1 cellular context compared by ENCODE assay signal in the genomic region with DNA sequence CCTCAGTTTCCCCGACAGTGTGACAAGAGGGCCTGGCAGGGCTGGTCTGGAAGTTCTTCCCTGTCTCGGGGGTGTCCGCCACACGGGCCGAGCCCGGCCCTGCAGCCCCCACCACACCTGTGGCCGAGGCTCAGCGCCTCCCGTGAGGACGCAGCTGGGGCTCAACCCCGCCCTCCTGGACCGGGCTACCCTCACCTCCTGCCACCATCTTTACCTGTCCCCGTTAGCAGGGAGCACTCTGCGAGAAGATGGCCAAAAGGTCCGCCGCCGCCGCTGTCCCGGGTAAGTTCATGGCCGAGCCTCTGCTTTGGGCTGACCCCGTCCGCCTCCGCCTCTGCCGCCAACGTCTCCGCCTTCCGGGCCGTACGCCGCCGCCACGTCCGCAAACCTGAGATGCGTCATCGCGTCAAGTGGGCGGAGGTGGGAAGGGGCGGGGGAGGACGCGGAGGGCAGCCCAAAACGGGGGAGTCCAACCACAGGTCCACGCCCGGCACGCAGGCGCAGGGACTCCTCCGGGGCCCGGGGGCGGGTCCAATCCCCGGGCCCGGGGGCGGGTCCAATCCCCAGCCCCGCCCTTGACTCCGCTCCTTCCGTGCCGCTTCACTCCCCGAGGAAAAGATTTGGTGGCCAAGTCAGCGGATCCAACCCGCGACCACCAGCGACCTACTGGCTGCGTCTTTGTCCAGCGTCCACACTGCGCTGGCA.
A peak's percentile ranks its signal among the peaks of the same experiment; 100 is the strongest.
TF ChIP-seq lines count a peak whose summit lies in the region.

A gene (minus strand): TSS at position 351 of the 705 bp plus-strand sequence. CDS start 4,295 bp downstream, outside the sequence.

TF ChIP-seq in HEK293, 187 proteins besides CTCF, POLR2A, EP300 and RAD21 (continued from another document and continues in another):
- TF ChIP-seq, protein P1, sequence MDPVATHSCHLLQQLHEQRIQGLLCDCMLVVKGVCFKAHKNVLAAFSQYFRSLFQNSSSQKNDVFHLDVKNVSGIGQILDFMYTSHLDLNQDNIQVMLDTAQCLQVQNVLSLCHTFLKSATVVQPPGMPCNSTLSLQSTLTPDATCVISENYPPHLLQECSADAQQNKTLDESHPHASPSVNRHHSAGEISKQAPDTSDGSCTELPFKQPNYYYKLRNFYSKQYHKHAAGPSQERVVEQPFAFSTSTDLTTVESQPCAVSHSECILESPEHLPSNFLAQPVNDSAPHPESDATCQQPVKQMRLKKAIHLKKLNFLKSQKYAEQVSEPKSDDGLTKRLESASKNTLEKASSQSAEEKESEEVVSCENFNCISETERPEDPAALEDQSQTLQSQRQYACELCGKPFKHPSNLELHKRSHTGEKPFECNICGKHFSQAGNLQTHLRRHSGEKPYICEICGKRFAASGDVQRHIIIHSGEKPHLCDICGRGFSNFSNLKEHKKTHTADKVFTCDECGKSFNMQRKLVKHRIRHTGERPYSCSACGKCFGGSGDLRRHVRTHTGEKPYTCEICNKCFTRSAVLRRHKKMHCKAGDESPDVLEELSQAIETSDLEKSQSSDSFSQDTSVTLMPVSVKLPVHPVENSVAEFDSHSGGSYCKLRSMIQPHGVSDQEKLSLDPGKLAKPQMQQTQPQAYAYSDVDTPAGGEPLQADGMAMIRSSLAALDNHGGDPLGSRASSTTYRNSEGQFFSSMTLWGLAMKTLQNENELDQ (tag by site-specific recombination; IDR thresholded peaks at IDR 0.05; ENCODE audit: low read depth), result no peak
- TF ChIP-seq, protein P2, sequence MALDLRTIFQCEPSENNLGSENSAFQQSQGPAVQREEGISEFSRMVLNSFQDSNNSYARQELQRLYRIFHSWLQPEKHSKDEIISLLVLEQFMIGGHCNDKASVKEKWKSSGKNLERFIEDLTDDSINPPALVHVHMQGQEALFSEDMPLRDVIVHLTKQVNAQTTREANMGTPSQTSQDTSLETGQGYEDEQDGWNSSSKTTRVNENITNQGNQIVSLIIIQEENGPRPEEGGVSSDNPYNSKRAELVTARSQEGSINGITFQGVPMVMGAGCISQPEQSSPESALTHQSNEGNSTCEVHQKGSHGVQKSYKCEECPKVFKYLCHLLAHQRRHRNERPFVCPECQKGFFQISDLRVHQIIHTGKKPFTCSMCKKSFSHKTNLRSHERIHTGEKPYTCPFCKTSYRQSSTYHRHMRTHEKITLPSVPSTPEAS (tag by site-specific recombination; IDR thresholded peaks at IDR 0.05), result no peak; the same call in 1 of the 2 replicates
- TF ChIP-seq ZXDB (tag by site-specific recombination; IDR thresholded peaks at IDR 0.05) (peak; percentile 70), ZBTB8A (tag by site-specific recombination; IDR thresholded peaks at IDR 0.05) (peak; percentile 72), ZNF112 (tag by site-specific recombination; IDR thresholded peaks at IDR 0.05) (no peak), ZNF585B (tag by site-specific recombination; IDR thresholded peaks at IDR 0.05) (no peak), ZBTB1 (tag by site-specific recombination; IDR thresholded peaks at IDR 0.05) (0 out of 2 replicates have a peak, but pooled peaks have one; percentile 59), ZNF37A (tag by site-specific recombination; IDR thresholded peaks at IDR 0.05) (no peak), KLF8 (tag by site-specific recombination; IDR thresholded peaks at IDR 0.05) (peak; percentile 97), ZNF184 (tag by site-specific recombination; IDR thresholded peaks at IDR 0.05) (no peak), ZNF560 (tag by site-specific recombination; IDR thresholded peaks at IDR 0.05; ENCODE audit: borderline replicate concordance) (0 out of 2 replicates have a peak, but pooled peaks have one; percentile 5), ZNF529 (tag by site-specific recombination; IDR thresholded peaks at IDR 0.05; ENCODE audit: insufficient replicate concordance) (no peak), ZNF777 (tag by site-specific recombination; IDR thresholded peaks at IDR 0.05; ENCODE audit: borderline replicate concordance) (no peak), ZFP3 (tag by site-specific recombination; IDR thresholded peaks at IDR 0.05; ENCODE audit: low read depth) (no peak), ZNF48 (tag by site-specific recombination; IDR thresholded peaks at IDR 0.05) (no peak), ZNF391 (tag by site-specific recombination; IDR thresholded peaks at IDR 0.05; ENCODE audit: borderline replicate concordance, low read depth) (peak; percentile 61; the same call in 1 of the 2 replicates), ZNF768 (tag by site-specific recombination; IDR thresholded peaks at IDR 0.05) (no peak), ZNF530 (tag by site-specific recombination; IDR thresholded peaks at IDR 0.05; ENCODE audit: low read depth) (no peak), MEIS1 (CRISPR knock-in tag; IDR thresholded peaks at IDR 0.05; ENCODE audit: borderline replicate concordance) (no peak), ZNF138 (tag by site-specific recombination; IDR thresholded peaks at IDR 0.05; ENCODE audit: borderline replicate concordance) (no peak), WT1 (tag by site-specific recombination; IDR thresholded peaks at IDR 0.05) (peak; percentile 49; the same call in 1 of the 2 replicates), ZNF707 (tag by site-specific recombination; IDR thresholded peaks at IDR 0.05) (no peak)
- TF ChIP-seq, protein P3, sequence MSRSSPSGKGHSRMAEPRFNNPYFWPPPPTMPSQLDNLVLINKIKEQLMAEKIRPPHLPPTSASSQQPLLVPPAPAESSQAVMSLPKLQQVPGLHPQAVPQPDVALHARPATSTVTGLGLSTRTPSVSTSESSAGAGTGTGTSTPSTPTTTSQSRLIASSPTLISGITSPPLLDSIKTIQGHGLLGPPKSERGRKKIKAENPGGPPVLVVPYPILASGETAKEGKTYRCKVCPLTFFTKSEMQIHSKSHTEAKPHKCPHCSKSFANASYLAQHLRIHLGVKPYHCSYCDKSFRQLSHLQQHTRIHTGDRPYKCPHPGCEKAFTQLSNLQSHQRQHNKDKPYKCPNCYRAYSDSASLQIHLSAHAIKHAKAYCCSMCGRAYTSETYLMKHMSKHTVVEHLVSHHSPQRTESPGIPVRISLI (tag by site-specific recombination; IDR thresholded peaks at IDR 0.05), result no peak
- TF ChIP-seq, protein P4, sequence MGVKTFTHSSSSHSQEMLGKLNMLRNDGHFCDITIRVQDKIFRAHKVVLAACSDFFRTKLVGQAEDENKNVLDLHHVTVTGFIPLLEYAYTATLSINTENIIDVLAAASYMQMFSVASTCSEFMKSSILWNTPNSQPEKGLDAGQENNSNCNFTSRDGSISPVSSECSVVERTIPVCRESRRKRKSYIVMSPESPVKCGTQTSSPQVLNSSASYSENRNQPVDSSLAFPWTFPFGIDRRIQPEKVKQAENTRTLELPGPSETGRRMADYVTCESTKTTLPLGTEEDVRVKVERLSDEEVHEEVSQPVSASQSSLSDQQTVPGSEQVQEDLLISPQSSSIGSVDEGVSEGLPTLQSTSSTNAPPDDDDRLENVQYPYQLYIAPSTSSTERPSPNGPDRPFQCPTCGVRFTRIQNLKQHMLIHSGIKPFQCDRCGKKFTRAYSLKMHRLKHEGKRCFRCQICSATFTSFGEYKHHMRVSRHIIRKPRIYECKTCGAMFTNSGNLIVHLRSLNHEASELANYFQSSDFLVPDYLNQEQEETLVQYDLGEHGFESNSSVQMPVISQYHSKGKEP (tag by site-specific recombination; IDR thresholded peaks at IDR 0.05), result no peak
- TF ChIP-seq, protein P5, sequence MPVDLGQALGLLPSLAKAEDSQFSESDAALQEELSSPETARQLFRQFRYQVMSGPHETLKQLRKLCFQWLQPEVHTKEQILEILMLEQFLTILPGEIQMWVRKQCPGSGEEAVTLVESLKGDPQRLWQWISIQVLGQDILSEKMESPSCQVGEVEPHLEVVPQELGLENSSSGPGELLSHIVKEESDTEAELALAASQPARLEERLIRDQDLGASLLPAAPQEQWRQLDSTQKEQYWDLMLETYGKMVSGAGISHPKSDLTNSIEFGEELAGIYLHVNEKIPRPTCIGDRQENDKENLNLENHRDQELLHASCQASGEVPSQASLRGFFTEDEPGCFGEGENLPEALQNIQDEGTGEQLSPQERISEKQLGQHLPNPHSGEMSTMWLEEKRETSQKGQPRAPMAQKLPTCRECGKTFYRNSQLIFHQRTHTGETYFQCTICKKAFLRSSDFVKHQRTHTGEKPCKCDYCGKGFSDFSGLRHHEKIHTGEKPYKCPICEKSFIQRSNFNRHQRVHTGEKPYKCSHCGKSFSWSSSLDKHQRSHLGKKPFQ (tag by site-specific recombination; IDR thresholded peaks at IDR 0.05), result no peak
- TF ChIP-seq, protein P6, sequence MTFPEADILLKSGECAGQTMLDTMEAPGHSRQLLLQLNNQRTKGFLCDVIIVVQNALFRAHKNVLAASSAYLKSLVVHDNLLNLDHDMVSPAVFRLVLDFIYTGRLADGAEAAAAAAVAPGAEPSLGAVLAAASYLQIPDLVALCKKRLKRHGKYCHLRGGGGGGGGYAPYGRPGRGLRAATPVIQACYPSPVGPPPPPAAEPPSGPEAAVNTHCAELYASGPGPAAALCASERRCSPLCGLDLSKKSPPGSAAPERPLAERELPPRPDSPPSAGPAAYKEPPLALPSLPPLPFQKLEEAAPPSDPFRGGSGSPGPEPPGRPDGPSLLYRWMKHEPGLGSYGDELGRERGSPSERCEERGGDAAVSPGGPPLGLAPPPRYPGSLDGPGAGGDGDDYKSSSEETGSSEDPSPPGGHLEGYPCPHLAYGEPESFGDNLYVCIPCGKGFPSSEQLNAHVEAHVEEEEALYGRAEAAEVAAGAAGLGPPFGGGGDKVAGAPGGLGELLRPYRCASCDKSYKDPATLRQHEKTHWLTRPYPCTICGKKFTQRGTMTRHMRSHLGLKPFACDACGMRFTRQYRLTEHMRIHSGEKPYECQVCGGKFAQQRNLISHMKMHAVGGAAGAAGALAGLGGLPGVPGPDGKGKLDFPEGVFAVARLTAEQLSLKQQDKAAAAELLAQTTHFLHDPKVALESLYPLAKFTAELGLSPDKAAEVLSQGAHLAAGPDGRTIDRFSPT (tag by site-specific recombination; IDR thresholded peaks at IDR 0.05), result no peak
- TF ChIP-seq, protein P7, sequence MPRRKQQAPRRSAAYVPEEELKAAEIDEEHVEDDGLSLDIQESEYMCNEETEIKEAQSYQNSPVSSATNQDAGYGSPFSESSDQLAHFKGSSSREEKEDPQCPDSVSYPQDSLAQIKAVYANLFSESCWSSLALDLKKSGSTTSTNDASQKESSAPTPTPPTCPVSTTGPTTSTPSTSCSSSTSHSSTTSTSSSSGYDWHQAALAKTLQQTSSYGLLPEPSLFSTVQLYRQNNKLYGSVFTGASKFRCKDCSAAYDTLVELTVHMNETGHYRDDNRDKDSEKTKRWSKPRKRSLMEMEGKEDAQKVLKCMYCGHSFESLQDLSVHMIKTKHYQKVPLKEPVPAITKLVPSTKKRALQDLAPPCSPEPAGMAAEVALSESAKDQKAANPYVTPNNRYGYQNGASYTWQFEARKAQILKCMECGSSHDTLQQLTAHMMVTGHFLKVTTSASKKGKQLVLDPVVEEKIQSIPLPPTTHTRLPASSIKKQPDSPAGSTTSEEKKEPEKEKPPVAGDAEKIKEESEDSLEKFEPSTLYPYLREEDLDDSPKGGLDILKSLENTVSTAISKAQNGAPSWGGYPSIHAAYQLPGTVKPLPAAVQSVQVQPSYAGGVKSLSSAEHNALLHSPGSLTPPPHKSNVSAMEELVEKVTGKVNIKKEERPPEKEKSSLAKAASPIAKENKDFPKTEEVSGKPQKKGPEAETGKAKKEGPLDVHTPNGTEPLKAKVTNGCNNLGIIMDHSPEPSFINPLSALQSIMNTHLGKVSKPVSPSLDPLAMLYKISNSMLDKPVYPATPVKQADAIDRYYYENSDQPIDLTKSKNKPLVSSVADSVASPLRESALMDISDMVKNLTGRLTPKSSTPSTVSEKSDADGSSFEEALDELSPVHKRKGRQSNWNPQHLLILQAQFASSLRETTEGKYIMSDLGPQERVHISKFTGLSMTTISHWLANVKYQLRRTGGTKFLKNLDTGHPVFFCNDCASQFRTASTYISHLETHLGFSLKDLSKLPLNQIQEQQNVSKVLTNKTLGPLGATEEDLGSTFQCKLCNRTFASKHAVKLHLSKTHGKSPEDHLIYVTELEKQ (tag by site-specific recombination; IDR thresholded peaks at IDR 0.05; ENCODE audit: borderline replicate concordance), result no peak
- TF ChIP-seq, protein P8, sequence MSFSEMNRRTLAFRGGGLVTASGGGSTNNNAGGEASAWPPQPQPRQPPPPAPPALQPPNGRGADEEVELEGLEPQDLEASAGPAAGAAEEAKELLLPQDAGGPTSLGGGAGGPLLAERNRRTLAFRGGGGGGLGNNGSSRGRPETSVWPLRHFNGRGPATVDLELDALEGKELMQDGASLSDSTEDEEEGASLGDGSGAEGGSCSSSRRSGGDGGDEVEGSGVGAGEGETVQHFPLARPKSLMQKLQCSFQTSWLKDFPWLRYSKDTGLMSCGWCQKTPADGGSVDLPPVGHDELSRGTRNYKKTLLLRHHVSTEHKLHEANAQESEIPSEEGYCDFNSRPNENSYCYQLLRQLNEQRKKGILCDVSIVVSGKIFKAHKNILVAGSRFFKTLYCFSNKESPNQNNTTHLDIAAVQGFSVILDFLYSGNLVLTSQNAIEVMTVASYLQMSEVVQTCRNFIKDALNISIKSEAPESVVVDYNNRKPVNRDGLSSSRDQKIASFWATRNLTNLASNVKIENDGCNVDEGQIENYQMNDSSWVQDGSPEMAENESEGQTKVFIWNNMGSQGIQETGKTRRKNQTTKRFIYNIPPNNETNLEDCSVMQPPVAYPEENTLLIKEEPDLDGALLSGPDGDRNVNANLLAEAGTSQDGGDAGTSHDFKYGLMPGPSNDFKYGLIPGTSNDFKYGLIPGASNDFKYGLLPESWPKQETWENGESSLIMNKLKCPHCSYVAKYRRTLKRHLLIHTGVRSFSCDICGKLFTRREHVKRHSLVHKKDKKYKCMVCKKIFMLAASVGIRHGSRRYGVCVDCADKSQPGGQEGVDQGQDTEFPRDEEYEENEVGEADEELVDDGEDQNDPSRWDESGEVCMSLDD (tag by site-specific recombination; IDR thresholded peaks at IDR 0.05), result peak; percentile 24; the same call in 1 of the 2 replicates
- TF ChIP-seq, protein P9, sequence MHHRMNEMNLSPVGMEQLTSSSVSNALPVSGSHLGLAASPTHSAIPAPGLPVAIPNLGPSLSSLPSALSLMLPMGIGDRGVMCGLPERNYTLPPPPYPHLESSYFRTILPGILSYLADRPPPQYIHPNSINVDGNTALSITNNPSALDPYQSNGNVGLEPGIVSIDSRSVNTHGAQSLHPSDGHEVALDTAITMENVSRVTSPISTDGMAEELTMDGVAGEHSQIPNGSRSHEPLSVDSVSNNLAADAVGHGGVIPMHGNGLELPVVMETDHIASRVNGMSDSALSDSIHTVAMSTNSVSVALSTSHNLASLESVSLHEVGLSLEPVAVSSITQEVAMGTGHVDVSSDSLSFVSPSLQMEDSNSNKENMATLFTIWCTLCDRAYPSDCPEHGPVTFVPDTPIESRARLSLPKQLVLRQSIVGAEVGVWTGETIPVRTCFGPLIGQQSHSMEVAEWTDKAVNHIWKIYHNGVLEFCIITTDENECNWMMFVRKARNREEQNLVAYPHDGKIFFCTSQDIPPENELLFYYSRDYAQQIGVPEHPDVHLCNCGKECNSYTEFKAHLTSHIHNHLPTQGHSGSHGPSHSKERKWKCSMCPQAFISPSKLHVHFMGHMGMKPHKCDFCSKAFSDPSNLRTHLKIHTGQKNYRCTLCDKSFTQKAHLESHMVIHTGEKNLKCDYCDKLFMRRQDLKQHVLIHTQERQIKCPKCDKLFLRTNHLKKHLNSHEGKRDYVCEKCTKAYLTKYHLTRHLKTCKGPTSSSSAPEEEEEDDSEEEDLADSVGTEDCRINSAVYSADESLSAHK (tag by site-specific recombination; IDR thresholded peaks at IDR 0.05), result no peak; the same call in 1 of the 2 replicates
- TF ChIP-seq, protein P10, sequence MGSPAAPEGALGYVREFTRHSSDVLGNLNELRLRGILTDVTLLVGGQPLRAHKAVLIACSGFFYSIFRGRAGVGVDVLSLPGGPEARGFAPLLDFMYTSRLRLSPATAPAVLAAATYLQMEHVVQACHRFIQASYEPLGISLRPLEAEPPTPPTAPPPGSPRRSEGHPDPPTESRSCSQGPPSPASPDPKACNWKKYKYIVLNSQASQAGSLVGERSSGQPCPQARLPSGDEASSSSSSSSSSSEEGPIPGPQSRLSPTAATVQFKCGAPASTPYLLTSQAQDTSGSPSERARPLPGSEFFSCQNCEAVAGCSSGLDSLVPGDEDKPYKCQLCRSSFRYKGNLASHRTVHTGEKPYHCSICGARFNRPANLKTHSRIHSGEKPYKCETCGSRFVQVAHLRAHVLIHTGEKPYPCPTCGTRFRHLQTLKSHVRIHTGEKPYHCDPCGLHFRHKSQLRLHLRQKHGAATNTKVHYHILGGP (tag by site-specific recombination; IDR thresholded peaks at IDR 0.05), result no peak
